Comparison of ENCODE assay signal across 8 cellular contexts in the genomic region with DNA sequence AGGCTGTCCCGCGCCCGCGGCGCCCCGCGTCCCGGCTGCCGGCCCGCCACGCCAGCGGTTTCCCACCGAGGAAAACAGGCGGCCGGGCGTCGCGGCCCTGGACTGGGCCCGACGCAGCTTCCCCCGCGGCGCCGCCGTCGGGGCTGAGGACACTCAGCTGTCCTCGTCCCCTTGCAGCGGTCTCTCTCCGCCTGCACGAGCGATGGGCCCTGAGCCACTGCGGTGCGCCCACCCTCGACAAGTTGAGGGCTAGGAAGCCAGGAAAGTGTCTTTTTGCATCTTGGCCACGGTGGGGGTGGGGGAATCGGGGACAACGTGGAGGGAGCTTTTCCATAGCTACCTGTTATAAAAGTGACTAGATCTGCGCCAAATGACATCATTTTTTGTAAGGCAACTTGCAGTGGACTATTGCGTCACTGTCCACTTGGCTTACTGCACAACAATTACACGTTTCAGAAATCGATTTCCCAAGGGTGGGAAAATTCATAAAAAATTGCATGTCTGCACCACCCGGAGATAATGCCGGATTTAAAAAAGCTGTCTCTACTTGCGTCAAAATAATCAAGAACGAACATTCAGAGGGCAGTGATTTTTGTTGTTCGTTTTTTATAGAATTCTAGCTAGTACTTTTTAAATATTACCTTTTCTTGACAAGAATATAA. TPM values are rescaled to one million over a fixed set of nuclear protein-coding genes. Genes with fewer than 3 reads are reported as not detected.
DNase-seq lines count a peak whose midpoint lies in the region; ATAC-seq and TF ChIP-seq lines count a peak whose summit lies in the region.

No MANE protein-coding gene starts in this region.

- H3K9me3 ChIP-seq in OCI-LY3 (ENCODE audit: insufficient read depth, low read length) (no peaks in the 10 kb centered on the region), colonic mucosa (no peaks in the 10 kb centered on the region), thoracic aorta (no peaks in the 10 kb centered on the region)

- H3K4me3 ChIP-seq in OCI-LY3 (ENCODE audit: low read length) (peak overlapping the region; percentile 99), colonic mucosa (peak overlapping the region; percentile 83), thoracic aorta (peak overlapping the region; percentile 89)

- TF ChIP-seq CTCF in C4-2B (conservative IDR thresholded peaks at IDR 0.05) (no peak), OCI-LY3 (IDR thresholded peaks at IDR 0.05; ENCODE audit: low read depth, low read length) (no peak), colonic mucosa (IDR thresholded peaks at IDR 0.05) (no peak), thoracic aorta (IDR thresholded peaks at IDR 0.05) (no peak)

- H3K27ac ChIP-seq in C4-2B (peak overlapping the region; percentile 97), OCI-LY3 (ENCODE audit: low read length) (peak overlapping the region; percentile 78), colonic mucosa (peak overlapping the region; percentile 79), thoracic aorta (peak overlapping the region; percentile 89 to 93)

- peaks cover 5% of the 10 kb centered on the region for H3K36me3 ChIP-seq in OCI-LY3 (replicated peaks; ENCODE audit: low read depth, low read length)
- H3K36me3 ChIP-seq in colonic mucosa = no peaks in the 10 kb centered on the region
- no peaks in the 10 kb centered on the region for H3K36me3 ChIP-seq in thoracic aorta

- DNase-seq in colonic mucosa = peak; percentile 25
- peak; percentile 57 to 76 for DNase-seq in lung microvascular endothelial cell (ENCODE audit: low read depth in 2 of 2)
- DNase-seq in thoracic aorta (ENCODE audit: low spot score) = no peak
- DNase-seq in iPS-NIHi11 (ENCODE audit: low spot score) = no peak

- H4K20me1 ChIP-seq in OCI-LY3 (ENCODE audit: insufficient read depth, low read length) = peaks cover 23% of the 10 kb centered on the region

- intact Hi-C loops in colonic mucosa (cut with DNase I) = no loop called here

- H2AFZ ChIP-seq in OCI-LY3 (ENCODE audit: low read depth, low read length) = peak overlapping the region; percentile 89

- peak overlapping the region; percentile 88 for H3K4me2 ChIP-seq in OCI-LY3 (ENCODE audit: low read length)

- H3K9ac ChIP-seq in OCI-LY3 (ENCODE audit: low read length) (peak overlapping the region; percentile 97), colonic mucosa (ENCODE audit: low read depth in 2 of 2, low read length in 2 of 2) (peak overlapping the region; percentile 84 to 90)

- peaks cover 11% of the 10 kb centered on the region for H3K4me1 ChIP-seq in OCI-LY3 (ENCODE audit: low read length)
- H3K4me1 ChIP-seq in colonic mucosa = no peaks in the 10 kb centered on the region
- H3K4me1 ChIP-seq in thoracic aorta (ENCODE audit: control insufficient read depth in 1 of 2, low read depth in 2 of 2) = no peaks in the 10 kb centered on the region

- H3K79me2 ChIP-seq in OCI-LY3 (ENCODE audit: low read length) = peaks cover 41% of the 10 kb centered on the region

- H3K27me3 ChIP-seq in OCI-LY3 (ENCODE audit: low read depth, low read length) (peaks cover 4% of the 10 kb centered on the region; the same call in 1 of the 2 replicates), colonic mucosa (no peaks in the 10 kb centered on the region), thoracic aorta (replicated peaks; ENCODE audit: insufficient read depth) (no peaks in the 10 kb centered on the region)

- ATAC-seq in GM18907 (IDR thresholded peaks at IDR 0.05; ENCODE audit: unreplicated experiment) = peak; percentile 35
- peak; percentile 24 for ATAC-seq in HG03108 (IDR thresholded peaks at IDR 0.05; ENCODE audit: unreplicated experiment)
- peak; percentile 42 for ATAC-seq in thoracic aorta (ENCODE audit: insufficient number of reproducible peaks, low FRiP score, low read depth)

RNA-seq across cellular contexts. Expression of a gene that starts 1.1 kb away (rescaled TPM):
- total RNA-seq in colonic mucosa (1 to 10 TPM; 4.0 to 5.2 TPM), lung microvascular endothelial cell (5.0 and 7.1 TPM in 2 replicates), thoracic aorta (10 to 100 TPM in 1 of 2 donors, 1 to 10 TPM in 1; 4.7 to 13.1 TPM)

RNA-seq across cellular contexts. Expression of a gene that starts 28.9 kb away (rescaled TPM):
- 100 to 1,000 TPM; 166 to 180 TPM for total RNA-seq in colonic mucosa
- total RNA-seq in lung microvascular endothelial cell = 155 and 228 TPM in 2 replicates
- total RNA-seq in thoracic aorta = 100 to 1,000 TPM in 1 of 2 donors, 10 to 100 TPM in 1; 71.5 to 100 TPM

Comparison
In these comparisons a context has a peak if more than half of its experiments do, and no peak if none do; other contexts are left out.
1. DNase-seq: peak in colonic mucosa (single experiment) and lung microvascular endothelial cell (2 of 2); none in thoracic aorta (single experiment) and iPS-NIHi11 (single experiment).
2. Peak in every context shown above with its lines, with median percentiles within 50 percentile points of each other: H3K27ac ChIP-seq, ATAC-seq and H3K4me3 ChIP-seq.